20 cellular contexts compared by ENCODE assay signal in genomic region chr10:115653473-115653872, GRCh38.
DNase-seq lines count a peak whose midpoint lies in the region; ATAC-seq, FAIRE-seq and TF ChIP-seq lines count a peak whose summit lies in the region.
"Had no signal": no experiment of that assay in that cellular context is flagged by ENCODE, and none has a peak within 500 bp of the region (broad histone marks: within the 10 kb centered on the region; RNA-seq: fewer than 3 reads in every experiment).

No MANE protein-coding gene starts in this region.

- no peak overlapping the region for H2AFZ ChIP-seq in HepG2 (ENCODE audit: low read length)
- H2AFZ ChIP-seq in mesenchymal stem cell (ENCODE audit: low read depth, low read length), result no peak overlapping the region
- H2AFZ ChIP-seq in SK-N-SH (ENCODE audit: low read depth), result no peak overlapping the region

- H3K4me1 ChIP-seq in HepG2 (ENCODE audit: insufficient read depth, low read length), result peaks cover 17% of the 10 kb centered on the region; the same call in 1 of the 2 replicates
- no peaks in the 10 kb centered on the region for H3K4me1 ChIP-seq in right lobe of liver
- no peaks in the 10 kb centered on the region for H3K4me1 ChIP-seq in mesenchymal stem cell (ENCODE audit: control insufficient read depth, insufficient read depth, low read depth, low read length)
- no peaks in the 10 kb centered on the region; a peak in 1 of 4 replicates for H3K4me1 ChIP-seq in SK-N-SH (ENCODE audit: control insufficient read depth in 1 of 2, insufficient read depth in 2 of 2, low read depth in 1 of 2, low read length in 1 of 2)

- no peak overlapping the region for H3K23ac ChIP-seq in mesenchymal stem cell (ENCODE audit: low read length in 2 of 2)

- H3K18ac ChIP-seq in mesenchymal stem cell (ENCODE audit: low read depth in 1 of 2, low read length in 2 of 2), result no peak overlapping the region

- no peaks in the 10 kb centered on the region for H4K20me1 ChIP-seq in HepG2 (ENCODE audit: insufficient read depth, low read length)
- no peaks in the 10 kb centered on the region for H4K20me1 ChIP-seq in SK-N-SH (ENCODE audit: insufficient read depth)

- BruUV-seq in HepG2 (replicated peaks; lab: Mats Ljungman, UMichigan), result no TSS peak

- TF ChIP-seq CTCF in HepG2 (CRISPR knock-in tag; IDR thresholded peaks at IDR 0.05) (no peak), right lobe of liver (IDR thresholded peaks at IDR 0.05) (no peak), SK-N-SH (IDR thresholded peaks at IDR 0.05) (no peak)

- no peak overlapping the region for H3K4me3 ChIP-seq in HepG2 (replicated peaks in 1 of 3; ENCODE audit: insufficient read depth in 1 of 3, low read depth in 2 of 3, low read length in 3 of 3)
- H3K4me3 ChIP-seq in right lobe of liver, result no peak overlapping the region
- H3K4me3 ChIP-seq in mesenchymal stem cell (ENCODE audit: insufficient read depth in 1 of 2, low read depth in 1 of 2, low read length in 2 of 2), result no peak overlapping the region
- no peak overlapping the region for H3K4me3 ChIP-seq in SK-N-SH (ENCODE audit: low read depth in 2 of 2, low read length in 1 of 2)

- H2BK5ac ChIP-seq in mesenchymal stem cell (ENCODE audit: low read depth, low read length, poor library complexity, severe bottlenecking), result no peak overlapping the region

- no peaks in the 10 kb centered on the region for H3K9me2 ChIP-seq in SK-N-SH

- no peak overlapping the region for H2BK12ac ChIP-seq in mesenchymal stem cell (ENCODE audit: low read length in 2 of 2)

- no peaks in the 10 kb centered on the region for H3K27me3 ChIP-seq in HepG2 (ENCODE audit: control insufficient read depth in 1 of 2, insufficient read depth in 2 of 2, low read length in 2 of 2)
- H3K27me3 ChIP-seq in right lobe of liver, result no peaks in the 10 kb centered on the region
- H3K27me3 ChIP-seq in mesenchymal stem cell (ENCODE audit: control insufficient read depth in 1 of 2, insufficient read depth in 1 of 2, low read length in 2 of 2), result no peaks in the 10 kb centered on the region
- H3K27me3 ChIP-seq in SK-N-SH (ENCODE audit: insufficient read depth), result no peaks in the 10 kb centered on the region

- no peak overlapping the region for H3K4me2 ChIP-seq in HepG2 (ENCODE audit: low read depth, low read length)
- H3K4me2 ChIP-seq in mesenchymal stem cell (ENCODE audit: low read length, poor library complexity, severe bottlenecking), result no peak overlapping the region
- no peak overlapping the region for H3K4me2 ChIP-seq in SK-N-SH
- H3K4me2 ChIP-seq: KMS-11 had no signal

- no peak overlapping the region for H4K8ac ChIP-seq in mesenchymal stem cell (ENCODE audit: low read length)

- TF ChIP-seq RAD21 in HepG2 (CRISPR knock-in tag; IDR thresholded peaks at IDR 0.05) (no peak), SK-N-SH (IDR thresholded peaks at IDR 0.05; ENCODE audit: low read length) (no peak)

- ATAC-seq in HepG2, result peak; percentile 95
- no peak for ATAC-seq in right lobe of liver

- H3K4ac ChIP-seq in mesenchymal stem cell (ENCODE audit: low read depth in 1 of 2, low read length in 2 of 2), result no peak overlapping the region

- H2AK5ac ChIP-seq in mesenchymal stem cell (ENCODE audit: low read length, severe bottlenecking), result no peak overlapping the region

- no peak overlapping the region for H2BK120ac ChIP-seq in mesenchymal stem cell (ENCODE audit: low read depth, low read length)

- H3K9me3 ChIP-seq in HepG2 (ENCODE audit: low read length) (no peaks in the 10 kb centered on the region), right lobe of liver (no peaks in the 10 kb centered on the region), mesenchymal stem cell (ENCODE audit: control insufficient read depth, low read length) (no peaks in the 10 kb centered on the region), SK-N-SH (no peaks in the 10 kb centered on the region)

- no peak for TF ChIP-seq POLR2A in HepG2 (IDR thresholded peaks at IDR 0.05; ENCODE audit: insufficient read depth in 1 of 2, low read depth in 2 of 2, low read length in 2 of 2)
- TF ChIP-seq POLR2A in right lobe of liver (IDR thresholded peaks at IDR 0.05), result no peak

- H3K79me1 ChIP-seq in mesenchymal stem cell (replicated peaks; ENCODE audit: low read length, poor library complexity, severe bottlenecking), result no peaks in the 10 kb centered on the region

- H3K79me2 ChIP-seq in HepG2 (ENCODE audit: insufficient read depth, low read length) (no peaks in the 10 kb centered on the region), SK-N-SH (ENCODE audit: insufficient read depth) (no peaks in the 10 kb centered on the region)

- no peak overlapping the region for H3K9ac ChIP-seq in HepG2 (ENCODE audit: insufficient read depth, low read depth, low read length)
- H3K9ac ChIP-seq in mesenchymal stem cell (ENCODE audit: low read length), result no peak overlapping the region
- H3K9ac ChIP-seq in SK-N-SH, result no peak overlapping the region
- H3K9ac ChIP-seq: KMS-11 had no signal

- H3K27ac ChIP-seq in HepG2 (ENCODE audit: extremely low read length, insufficient read depth, low read length), result no peak overlapping the region
- H3K27ac ChIP-seq in right lobe of liver, result no peak overlapping the region
- H3K27ac ChIP-seq in mesenchymal stem cell (ENCODE audit: low read length, poor library complexity, severe bottlenecking), result no peak overlapping the region
- no peak overlapping the region for H3K27ac ChIP-seq in SK-N-SH (ENCODE audit: low read depth in 2 of 2, low read length in 1 of 2)
- H3K27ac ChIP-seq: 22Rv1, C4-2B, KMS-11 had no signal

- no peak overlapping the region for H3K14ac ChIP-seq in mesenchymal stem cell (ENCODE audit: low read length in 2 of 2)

- POLR2A ChIA-PET in HepG2 (lab: Yijun Ruan, JAX) (no interaction called here), SK-N-SH (lab: Yijun Ruan, JAX) (no interaction called here)

- peak; percentile 9 for DNase-seq in HepG2 (ENCODE audit: low spot score)
- no peak for DNase-seq in right lobe of liver
- DNase-seq in amniotic epithelial cell (ENCODE audit: low read depth), result peak; percentile 1
- peak; percentile 38 for DNase-seq in mesenchymal stem cell
- DNase-seq in mesenteric fat pad (ENCODE audit: low spot score), result no peak
- DNase-seq in SK-N-SH, result no peak
- DNase-seq in AG08395 (ENCODE audit: low spot score), result no peak
- no peak for DNase-seq in DMS 273 (lab: John Stamatoyannopoulos, UW; ENCODE audit: unreplicated experiment)
- DNase-seq: DMS79, HFFc6, IMR-90, NCI-H1105, NCI-H146, NCI-H2029 treated with DMSO at 0.1 percent for 48 hours, NCI-H345, NCI-H524 treated with DMSO at 0.1 percent for 48 hours had no signal

- H3K36me3 ChIP-seq in HepG2 (replicated peaks in 1 of 2; ENCODE audit: control insufficient read depth in 1 of 2, insufficient read depth in 2 of 2, low read length in 2 of 2), result no peaks in the 10 kb centered on the region
- no peaks in the 10 kb centered on the region for H3K36me3 ChIP-seq in right lobe of liver
- H3K36me3 ChIP-seq in mesenchymal stem cell (ENCODE audit: control insufficient read depth in 1 of 2, insufficient read depth in 2 of 2, low read depth in 1 of 2, low read length in 2 of 2), result no peaks in the 10 kb centered on the region
- H3K36me3 ChIP-seq in SK-N-SH (replicated peaks in 1 of 2; ENCODE audit: control insufficient read depth in 1 of 2, insufficient read depth in 2 of 2, low read length in 1 of 2), result no peaks in the 10 kb centered on the region

- no peaks in the 10 kb centered on the region for H3F3A ChIP-seq in SK-N-SH (replicated peaks; ENCODE audit: insufficient read depth)

- CTCF ChIA-PET in HepG2 (lab: Yijun Ruan, JAX; ENCODE audit: low intra/inter-chr PET ratio, low total read pairs) (no interaction called here), SK-N-SH (lab: Yijun Ruan, JAX) (no interaction called here)

- intact Hi-C loops in HepG2 (cut with micrococcal nuclease; ENCODE audit: unreplicated experiment), result no loop called here
- intact Hi-C loops in right lobe of liver (cut with DNase I), result no loop called here

- WGBS in HepG2 (ENCODE audit: low lambda C conversion rate), result 0% methylated on average over 1 of the region's 1 CpG
- 12% methylated on average over 1 of the region's 1 CpG for WGBS in right lobe of liver (ENCODE audit: insufficient coverage, low coverage, low lambda C conversion rate, missing lambda C conversion rate)
- 7% methylated on average over 1 of the region's 1 CpG for WGBS in mesenchymal stem cell
- 10% methylated on average over 1 of the region's 1 CpG for WGBS in SK-N-SH (ENCODE audit: low lambda C conversion rate)

- no peak overlapping the region for H4K91ac ChIP-seq in mesenchymal stem cell (ENCODE audit: low read length)

- no peak for FAIRE-seq in HepG2 (lab: Jason Lieb, UNC)
- FAIRE-seq: H54 had no signal

- in situ Hi-C loops in HepG2 (cut with HindIII; ENCODE audit: extremely low pct_ligation_motif_present, low pct_unique_long_range_greater_than_20kb), result no loop called here

- no peak overlapping the region for H2BK15ac ChIP-seq in mesenchymal stem cell (ENCODE audit: low read depth, poor library complexity, severe bottlenecking)

- TF ChIP-seq EP300 in HepG2 (IDR thresholded peaks at IDR 0.05; ENCODE audit: low read depth in 2 of 2, low read length in 2 of 2) (peak in 1 of 2 experiments; percentile 33; a peak in 1 of 4 replicates), HepG2 (CRISPR knock-in tag; IDR thresholded peaks at IDR 0.05; ENCODE audit: borderline replicate concordance) (no peak), SK-N-SH (IDR thresholded peaks at IDR 0.05; ENCODE audit: borderline replicate concordance in 1 of 2, low read depth in 1 of 2, low read length in 1 of 2) (no peak)

TF ChIP-seq in HepG2, 621 proteins besides CTCF, POLR2A, EP300 and RAD21 (continues in another document):
- TF ChIP-seq ZBTB42 (CRISPR knock-in tag; IDR thresholded peaks at IDR 0.05) (no peak), FOXA3 (CRISPR knock-in tag; IDR thresholded peaks at IDR 0.05) (peak; percentile 44; the same call in 1 of the 2 replicates), KDM6A (CRISPR knock-in tag; IDR thresholded peaks at IDR 0.05; ENCODE audit: low read depth) (0 out of 2 replicates have a peak, but pooled peaks have one; percentile 28), TEAD3 (CRISPR knock-in tag; optimal IDR thresholded peaks at IDR 0.05; ENCODE audit: borderline replicate concordance) (no peak), NKX3-1 (CRISPR knock-in tag; IDR thresholded peaks at IDR 0.05) (no peak)

TF ChIP-seq in SK-N-SH, 30 proteins besides CTCF, POLR2A, EP300 and RAD21 (continues in another document):
- TF ChIP-seq FOXM1 (IDR thresholded peaks at IDR 0.05; ENCODE audit: low read depth) (no peak), USF1 (IDR thresholded peaks at IDR 0.05; ENCODE audit: borderline replicate concordance, low read depth) (no peak)

Comparison
In these comparisons a context has a peak if more than half of its experiments do, and no peak if none do; other contexts are left out.
1. DNase-seq: peak in HepG2 (single experiment), amniotic epithelial cell (single experiment) and mesenchymal stem cell (single experiment); none in right lobe of liver (0 of 3), mesenteric fat pad (single experiment), SK-N-SH (single experiment), AG08395 (single experiment) and DMS 273 (single experiment).
2. Of the 25 proteins assayed by ChIP-seq in both HepG2 and SK-N-SH: peak only in HepG2: NFIC; only in SK-N-SH: none; in both: none; in neither: 23; mixed calls (peak in some experiments, not most) for 1.